In genomic region chr2:216606551-216607527, GRCh38 we compare ENCODE assay signal across 1 cellular context.
A peak's percentile ranks its signal among the peaks of the same experiment; 100 is the strongest.
TF ChIP-seq lines count a peak whose summit lies in the region.

No MANE protein-coding gene starts in this region.

TF ChIP-seq in WTC11, 78 proteins besides CTCF, POLR2A, EP300 and RAD21 (continued from another document):
- TF ChIP-seq FOXP4 (CRISPR knock-in tag; IDR thresholded peaks at IDR 0.05) (no peak), FOXP1 (CRISPR knock-in tag; IDR thresholded peaks at IDR 0.05; ENCODE audit: borderline replicate concordance) (peak; percentile 37; the same call in 1 of the 2 replicates), ZNF281 (CRISPR knock-in tag; IDR thresholded peaks at IDR 0.05) (0 out of 2 replicates have a peak, but pooled peaks have one; percentile 62), USF1 (CRISPR knock-in tag; IDR thresholded peaks at IDR 0.05) (peak; percentile 24; the same call in 1 of the 2 replicates)
TF ChIP-seq in WTC11: peak in this region for 14.
